ENCODE assay signal across 8 cellular contexts in genomic region chr2:156706576-156706975, GRCh38.
"Had no signal": no experiment of that assay in that cellular context is flagged by ENCODE, and none has a peak within 500 bp of the region (broad histone marks: within the 10 kb centered on the region; RNA-seq: fewer than 3 reads in every experiment).

No MANE protein-coding gene starts in this region.

- FAIRE-seq: G401.6, GM12878, GM12891, GM12892, GM18507, GM19239 had no signal

- H3K4me3 ChIP-seq: GM12878 had no signal

- DNase-seq: GDM1, GF-D8 had no signal

- ATAC-seq: GM12878 had no signal
